Comparison of ENCODE assay signal across 8 cellular contexts in genomic region chr9:34048730-34049629, GRCh38. TPM values are rescaled to one million over a fixed set of nuclear protein-coding genes. Genes with fewer than 3 reads are reported as not detected.
DNase-seq lines count a peak whose midpoint lies in the region; ATAC-seq and TF ChIP-seq lines count a peak whose summit lies in the region.

A gene with protein sequence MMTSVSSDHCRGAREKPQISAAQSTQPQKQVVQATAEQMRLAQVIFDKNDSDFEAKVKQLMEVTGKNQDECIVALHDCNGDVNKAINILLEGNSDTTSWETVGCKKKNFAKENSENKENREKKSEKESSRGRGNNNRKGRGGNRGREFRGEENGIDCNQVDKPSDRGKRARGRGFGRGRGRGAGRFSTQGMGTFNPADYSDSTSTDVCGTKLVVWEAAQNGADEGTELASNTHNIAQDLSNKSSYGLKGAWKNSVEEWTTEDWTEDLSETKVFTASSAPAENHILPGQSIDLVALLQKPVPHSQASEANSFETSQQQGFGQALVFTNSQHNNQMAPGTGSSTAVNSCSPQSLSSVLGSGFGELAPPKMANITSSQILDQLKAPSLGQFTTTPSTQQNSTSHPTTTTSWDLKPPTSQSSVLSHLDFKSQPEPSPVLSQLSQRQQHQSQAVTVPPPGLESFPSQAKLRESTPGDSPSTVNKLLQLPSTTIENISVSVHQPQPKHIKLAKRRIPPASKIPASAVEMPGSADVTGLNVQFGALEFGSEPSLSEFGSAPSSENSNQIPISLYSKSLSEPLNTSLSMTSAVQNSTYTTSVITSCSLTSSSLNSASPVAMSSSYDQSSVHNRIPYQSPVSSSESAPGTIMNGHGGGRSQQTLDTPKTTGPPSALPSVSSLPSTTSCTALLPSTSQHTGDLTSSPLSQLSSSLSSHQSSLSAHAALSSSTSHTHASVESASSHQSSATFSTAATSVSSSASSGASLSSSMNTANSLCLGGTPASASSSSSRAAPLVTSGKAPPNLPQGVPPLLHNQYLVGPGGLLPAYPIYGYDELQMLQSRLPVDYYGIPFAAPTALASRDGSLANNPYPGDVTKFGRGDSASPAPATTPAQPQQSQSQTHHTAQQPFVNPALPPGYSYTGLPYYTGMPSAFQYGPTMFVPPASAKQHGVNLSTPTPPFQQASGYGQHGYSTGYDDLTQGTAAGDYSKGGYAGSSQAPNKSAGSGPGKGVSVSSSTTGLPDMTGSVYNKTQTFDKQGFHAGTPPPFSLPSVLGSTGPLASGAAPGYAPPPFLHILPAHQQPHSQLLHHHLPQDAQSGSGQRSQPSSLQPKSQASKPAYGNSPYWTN (minus strand): TSS chr9:34048887. CDS start chr9:34017148, 31,739 bp downstream.

- peaks cover 0 to 46% (median 43%) of the 10 kb centered on the region in 11 experiments; a peak in 20 of 22 replicates for H4K20me1 ChIP-seq in BLaER1 treated with 17β-estradiol and CSF1 and Interleukin-3, amounts not matched to agents 10 nM and 100 nM

- peak within 1 kb of the TSS; percentile 79 to 99 (median 96) for H3K27ac ChIP-seq in BLaER1 treated with 17β-estradiol and CSF1 and Interleukin-3, amounts not matched to agents 10 nM and 100 nM
- H3K27ac ChIP-seq in left lung, result peak within 1 kb of the TSS; percentile 89 to 96

- H3K4me3 ChIP-seq in BLaER1 treated with 17β-estradiol and CSF1 and Interleukin-3, amounts not matched to agents 10 nM and 100 nM, result peak within 1 kb of the TSS; percentile 81 to 99 (median 88)
- peak within 1 kb of the TSS; percentile 68 to 77 for H3K4me3 ChIP-seq in left lung

- H3K36me3 ChIP-seq in BLaER1 treated with 17β-estradiol and CSF1 and Interleukin-3, amounts not matched to agents 10 nM and 100 nM, result peaks cover 5 to 24% (median 14%) of the 10 kb centered on the region in 11 experiments; a peak in 21 of 22 replicates
- H3K36me3 ChIP-seq in left lung, result peaks cover 0 to 3% of the 10 kb centered on the region in 2 donors

- peak within 1 kb of the TSS; percentile 89 to 97 (median 95) for H3K9ac ChIP-seq in BLaER1 treated with 17β-estradiol and CSF1 and Interleukin-3, amounts not matched to agents 10 nM and 100 nM

- H3K4me1 ChIP-seq in BLaER1 treated with 17β-estradiol and CSF1 and Interleukin-3, amounts not matched to agents 10 nM and 100 nM, result peaks cover 29 to 40% (median 32%) of the 10 kb centered on the region in 10 experiments
- peaks cover 14 to 41% of the 10 kb centered on the region in 2 donors for H3K4me1 ChIP-seq in left lung

- H3K27me3 ChIP-seq in BLaER1 treated with 17β-estradiol and CSF1 and Interleukin-3, amounts not matched to agents 10 nM and 100 nM, result no peaks in the 10 kb centered on the region
- H3K27me3 ChIP-seq in left lung, result no peaks in the 10 kb centered on the region

- TF ChIP-seq CTCF in left lung (IDR thresholded peaks at IDR 0.05), result peak in 1 of 2 donors; percentile 13

- H3K4me2 ChIP-seq in BLaER1 treated with 17β-estradiol and CSF1 and Interleukin-3, amounts not matched to agents 10 nM and 100 nM, result peak within 1 kb of the TSS; percentile 90 to 99 (median 95)

- ATAC-seq in GM19328 (IDR thresholded peaks at IDR 0.05; ENCODE audit: unreplicated experiment), result peak; percentile 79
- ATAC-seq in HG03520 (IDR thresholded peaks at IDR 0.05; ENCODE audit: unreplicated experiment), result peak; percentile 66
- peak; percentile 92 for ATAC-seq in left lung

- intact Hi-C loops in left lung (cut with DNase I), result no loop called here

- no peaks in the 10 kb centered on the region for H3K9me3 ChIP-seq in BLaER1 treated with 17β-estradiol and CSF1 and Interleukin-3, amounts not matched to agents 10 nM and 100 nM (replicated peaks in 1 of 11)
- H3K9me3 ChIP-seq in left lung, result no peaks in the 10 kb centered on the region

- DNase-seq in NCI-H69 (lab: John Stamatoyannopoulos, UW) (peak; percentile 99), dedifferentiated amniotic fluid mesenchymal stem cell (ENCODE audit: extremely low spot score) (peak; percentile 91), left lung (peak; percentile 99)
- DNase-seq in activated CD4-positive, alpha-beta T cell treated with anti-CD3 and anti-CD28 coated beads, Interleukin-2, amount 50 U/mL, for 1 hour, result peak; percentile 96
- peak; percentile 96 for DNase-seq in stimulated activated CD4-positive, alpha-beta T cell treated with anti-CD3 and anti-CD28 coated beads, Interleukin-2, amount 100 ng/mL, for 48 hours

RNA-seq across cellular contexts. Expression of the gene that starts here (rescaled TPM):
- total RNA-seq in left lung, result 10 to 100 TPM; 28.2 to 40.3 TPM

Comparison
In these comparisons a context has a peak if more than half of its experiments do, and no peak if none do; other contexts are left out.
1. Peak in every context shown above with its lines: DNase-seq, ATAC-seq, H3K4me3 ChIP-seq and H3K27ac ChIP-seq.